1 cellular context compared by ENCODE assay signal in genomic region chr12:10293151-10293550, GRCh38.
TF ChIP-seq lines count a peak whose summit lies in the region.

No MANE protein-coding gene starts in this region.

TF ChIP-seq in GM12878, 131 proteins besides CTCF, POLR2A, EP300 and RAD21 (continued from another document):
- TF ChIP-seq ZNF687 (IDR thresholded peaks at IDR 0.05), result no peak
- no peak for TF ChIP-seq TBL1XR1 (IDR thresholded peaks at IDR 0.05; ENCODE audit: low read depth, low read length)
- no peak for TF ChIP-seq HDAC2 (IDR thresholded peaks at IDR 0.05)
- no peak for TF ChIP-seq CHD1 (IDR thresholded peaks at IDR 0.05; ENCODE audit: low read depth, low read length)
- TF ChIP-seq ATF2 (IDR thresholded peaks at IDR 0.05; ENCODE audit: low read length), result peak; percentile 66; the same call in 1 of the 2 replicates
- TF ChIP-seq NR2C2 (IDR thresholded peaks at IDR 0.05; ENCODE audit: borderline replicate concordance, control insufficient read depth, insufficient read length, low read depth), result no peak
- TF ChIP-seq CUX1 (IDR thresholded peaks at IDR 0.05; ENCODE audit: insufficient replicate concordance, low read depth, low read length), result no peak
- no peak for TF ChIP-seq RELB (IDR thresholded peaks at IDR 0.05; ENCODE audit: low read depth)
- TF ChIP-seq PAX5 (IDR thresholded peaks at IDR 0.05; ENCODE audit: borderline replicate concordance, low read depth, low read length), result no peak
- 0 out of 2 replicates have a peak, but pooled peaks have one; percentile 24 for TF ChIP-seq RUNX3 (IDR thresholded peaks at IDR 0.05; ENCODE audit: low read length)
- no peak for TF ChIP-seq LARP7 (IDR thresholded peaks at IDR 0.05)
- TF ChIP-seq STAT1 (conservative IDR thresholded peaks at IDR 0.05), result no peak
- TF ChIP-seq IRF3 (IDR thresholded peaks at IDR 0.05), result no peak
